1 cellular context compared by ENCODE assay signal in the genomic region with DNA sequence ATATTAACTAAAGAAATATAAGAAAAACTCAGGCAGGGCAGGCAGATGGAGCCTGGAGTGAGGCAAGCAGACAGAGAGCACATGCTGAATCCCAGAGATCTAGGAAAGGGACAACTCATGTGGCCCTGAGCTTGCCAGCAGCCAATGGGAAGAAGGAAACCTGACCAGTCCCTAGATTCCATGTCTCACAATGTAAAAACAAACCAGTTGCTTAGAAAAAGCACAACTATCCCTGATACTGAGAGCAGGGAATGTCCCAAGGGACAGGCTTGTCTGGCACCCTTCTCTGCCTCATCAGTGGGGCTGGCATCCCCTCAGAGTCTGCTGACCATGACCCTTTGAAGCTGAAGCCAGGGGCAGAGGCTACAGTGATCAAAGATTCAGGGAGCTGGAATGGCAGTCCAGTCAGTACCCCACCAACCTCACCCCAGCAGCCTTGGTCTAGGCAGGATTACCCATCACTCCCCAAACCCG.
TF ChIP-seq lines count a peak whose summit lies in the region.

No MANE protein-coding gene starts in this region.

TF ChIP-seq in GM12878, 131 proteins besides CTCF, POLR2A, EP300 and RAD21:
- TF ChIP-seq, protein P1, sequence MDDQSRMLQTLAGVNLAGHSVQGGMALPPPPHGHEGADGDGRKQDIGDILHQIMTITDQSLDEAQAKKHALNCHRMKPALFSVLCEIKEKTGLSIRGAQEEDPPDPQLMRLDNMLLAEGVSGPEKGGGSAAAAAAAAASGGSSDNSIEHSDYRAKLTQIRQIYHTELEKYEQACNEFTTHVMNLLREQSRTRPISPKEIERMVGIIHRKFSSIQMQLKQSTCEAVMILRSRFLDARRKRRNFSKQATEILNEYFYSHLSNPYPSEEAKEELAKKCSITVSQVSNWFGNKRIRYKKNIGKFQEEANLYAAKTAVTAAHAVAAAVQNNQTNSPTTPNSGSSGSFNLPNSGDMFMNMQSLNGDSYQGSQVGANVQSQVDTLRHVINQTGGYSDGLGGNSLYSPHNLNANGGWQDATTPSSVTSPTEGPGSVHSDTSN (IDR thresholded peaks at IDR 0.05; ENCODE audit: insufficient replicate concordance, low read depth, low read length), result no peak
- TF ChIP-seq, protein P2, sequence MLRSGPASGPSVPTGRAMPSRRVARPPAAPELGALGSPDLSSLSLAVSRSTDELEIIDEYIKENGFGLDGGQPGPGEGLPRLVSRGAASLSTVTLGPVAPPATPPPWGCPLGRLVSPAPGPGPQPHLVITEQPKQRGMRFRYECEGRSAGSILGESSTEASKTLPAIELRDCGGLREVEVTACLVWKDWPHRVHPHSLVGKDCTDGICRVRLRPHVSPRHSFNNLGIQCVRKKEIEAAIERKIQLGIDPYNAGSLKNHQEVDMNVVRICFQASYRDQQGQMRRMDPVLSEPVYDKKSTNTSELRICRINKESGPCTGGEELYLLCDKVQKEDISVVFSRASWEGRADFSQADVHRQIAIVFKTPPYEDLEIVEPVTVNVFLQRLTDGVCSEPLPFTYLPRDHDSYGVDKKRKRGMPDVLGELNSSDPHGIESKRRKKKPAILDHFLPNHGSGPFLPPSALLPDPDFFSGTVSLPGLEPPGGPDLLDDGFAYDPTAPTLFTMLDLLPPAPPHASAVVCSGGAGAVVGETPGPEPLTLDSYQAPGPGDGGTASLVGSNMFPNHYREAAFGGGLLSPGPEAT (IDR thresholded peaks at IDR 0.05; ENCODE audit: low read depth), result no peak
- TF ChIP-seq PAX5 (IDR thresholded peaks at IDR 0.05; ENCODE audit: borderline replicate concordance, low read depth, low read length) (no peak), YY1 (IDR thresholded peaks at IDR 0.05; ENCODE audit: low read depth, low read length) (no peak), PML (IDR thresholded peaks at IDR 0.05; ENCODE audit: low read length) (no peak), FOXK2 (IDR thresholded peaks at IDR 0.05) (no peak), BHLHE40 (IDR thresholded peaks at IDR 0.05; ENCODE audit: borderline replicate concordance in 1 of 2, low read depth in 2 of 2, low read length in 1 of 2) (no peak), RCOR1 (conservative IDR thresholded peaks at IDR 0.05; ENCODE audit: low read depth, low read length) (no peak), NR2C1 (IDR thresholded peaks at IDR 0.05) (no peak), POLR2AphosphoS2 (IDR thresholded peaks at IDR 0.05; ENCODE audit: low read depth, low read length) (no peak), MYC (IDR thresholded peaks at IDR 0.05; ENCODE audit: insufficient read depth, insufficient read length, insufficient replicate concordance, low read length, severe bottlenecking) (no peak), CHD2 (IDR thresholded peaks at IDR 0.05; ENCODE audit: borderline replicate concordance, low read depth, low read length) (no peak), SUPT20H (IDR thresholded peaks at IDR 0.05; ENCODE audit: borderline replicate concordance, control insufficient read depth, low read depth, low read length) (no peak), KAT2A (conservative IDR thresholded peaks at IDR 0.05; ENCODE audit: control insufficient read depth, low read depth, low read length) (no peak)
- TF ChIP-seq, protein P3, sequence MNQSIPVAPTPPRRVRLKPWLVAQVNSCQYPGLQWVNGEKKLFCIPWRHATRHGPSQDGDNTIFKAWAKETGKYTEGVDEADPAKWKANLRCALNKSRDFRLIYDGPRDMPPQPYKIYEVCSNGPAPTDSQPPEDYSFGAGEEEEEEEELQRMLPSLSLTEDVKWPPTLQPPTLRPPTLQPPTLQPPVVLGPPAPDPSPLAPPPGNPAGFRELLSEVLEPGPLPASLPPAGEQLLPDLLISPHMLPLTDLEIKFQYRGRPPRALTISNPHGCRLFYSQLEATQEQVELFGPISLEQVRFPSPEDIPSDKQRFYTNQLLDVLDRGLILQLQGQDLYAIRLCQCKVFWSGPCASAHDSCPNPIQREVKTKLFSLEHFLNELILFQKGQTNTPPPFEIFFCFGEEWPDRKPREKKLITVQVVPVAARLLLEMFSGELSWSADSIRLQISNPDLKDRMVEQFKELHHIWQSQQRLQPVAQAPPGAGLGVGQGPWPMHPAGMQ (IDR thresholded peaks at IDR 0.05; ENCODE audit: borderline replicate concordance), result no peak
- TF ChIP-seq, protein P4, sequence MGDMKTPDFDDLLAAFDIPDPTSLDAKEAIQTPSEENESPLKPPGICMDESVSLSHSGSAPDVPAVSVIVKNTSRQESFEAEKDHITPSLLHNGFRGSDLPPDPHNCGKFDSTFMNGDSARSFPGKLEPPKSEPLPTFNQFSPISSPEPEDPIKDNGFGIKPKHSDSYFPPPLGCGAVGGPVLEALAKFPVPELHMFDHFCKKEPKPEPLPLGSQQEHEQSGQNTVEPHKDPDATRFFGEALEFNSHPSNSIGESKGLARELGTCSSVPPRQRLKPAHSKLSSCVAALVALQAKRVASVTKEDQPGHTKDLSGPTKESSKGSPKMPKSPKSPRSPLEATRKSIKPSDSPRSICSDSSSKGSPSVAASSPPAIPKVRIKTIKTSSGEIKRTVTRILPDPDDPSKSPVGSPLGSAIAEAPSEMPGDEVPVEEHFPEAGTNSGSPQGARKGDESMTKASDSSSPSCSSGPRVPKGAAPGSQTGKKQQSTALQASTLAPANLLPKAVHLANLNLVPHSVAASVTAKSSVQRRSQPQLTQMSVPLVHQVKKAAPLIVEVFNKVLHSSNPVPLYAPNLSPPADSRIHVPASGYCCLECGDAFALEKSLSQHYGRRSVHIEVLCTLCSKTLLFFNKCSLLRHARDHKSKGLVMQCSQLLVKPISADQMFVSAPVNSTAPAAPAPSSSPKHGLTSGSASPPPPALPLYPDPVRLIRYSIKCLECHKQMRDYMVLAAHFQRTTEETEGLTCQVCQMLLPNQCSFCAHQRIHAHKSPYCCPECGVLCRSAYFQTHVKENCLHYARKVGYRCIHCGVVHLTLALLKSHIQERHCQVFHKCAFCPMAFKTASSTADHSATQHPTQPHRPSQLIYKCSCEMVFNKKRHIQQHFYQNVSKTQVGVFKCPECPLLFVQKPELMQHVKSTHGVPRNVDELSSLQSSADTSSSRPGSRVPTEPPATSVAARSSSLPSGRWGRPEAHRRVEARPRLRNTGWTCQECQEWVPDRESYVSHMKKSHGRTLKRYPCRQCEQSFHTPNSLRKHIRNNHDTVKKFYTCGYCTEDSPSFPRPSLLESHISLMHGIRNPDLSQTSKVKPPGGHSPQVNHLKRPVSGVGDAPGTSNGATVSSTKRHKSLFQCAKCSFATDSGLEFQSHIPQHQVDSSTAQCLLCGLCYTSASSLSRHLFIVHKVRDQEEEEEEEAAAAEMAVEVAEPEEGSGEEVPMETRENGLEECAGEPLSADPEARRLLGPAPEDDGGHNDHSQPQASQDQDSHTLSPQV (IDR thresholded peaks at IDR 0.05), result no peak
